8 cellular contexts compared by ENCODE assay signal in genomic region chr9:84271004-84271886, GRCh38.
DNase-seq lines count a peak whose midpoint lies in the region; ATAC-seq and TF ChIP-seq lines count a peak whose summit lies in the region.

No MANE protein-coding gene starts in this region.

- H3K27me3 Mint-ChIP-seq in HFFc6 (ENCODE audit: insufficient read depth), result peaks cover 7% of the 10 kb centered on the region

- H3K4me1 ChIP-seq in OCI-LY7 (ENCODE audit: insufficient read depth, low read length, poor library complexity, severe bottlenecking), result no peaks in the 10 kb centered on the region

- TF ChIP-seq CTCF in HFFc6 (IDR thresholded peaks at IDR 0.05) (no peak), OCI-LY7 (conservative IDR thresholded peaks at IDR 0.05; ENCODE audit: low read length) (no peak), coronary artery (IDR thresholded peaks at IDR 0.05) (no peak), lower leg skin (IDR thresholded peaks at IDR 0.05) (no peak)

- no peak for TF ChIP-seq POLR2A in lower leg skin (IDR thresholded peaks at IDR 0.05)

- no peak overlapping the region for H2AFZ ChIP-seq in OCI-LY7 (ENCODE audit: low read length)

- DNase-seq in HFFc6, result peak; percentile 39
- DNase-seq in OCI-LY7 (ENCODE audit: low spot score), result peak; percentile 1
- no peak for DNase-seq in coronary artery (ENCODE audit: low spot score)
- DNase-seq in lower leg skin (ENCODE audit: low spot score in 2 of 2), result peak; percentile 41 to 86
- peak; percentile 25 to 45 (median 42) for DNase-seq in stimulated activated CD4-positive, alpha-beta T cell treated with anti-CD3 and anti-CD28 coated beads, TNF-alpha, amount 100 ng/mL, for 48 hours (ENCODE audit: low read depth in 3 of 3)
- no peak for DNase-seq in SKM-1 treated with dmso at 0.1 percent for 144 hours (lab: John Stamatoyannopoulos, UW; ENCODE audit: unreplicated experiment)
- no peak for DNase-seq in HUDEP-2 (lab: John Stamatoyannopoulos, UW; ENCODE audit: unreplicated experiment in 76 of 76)

- CTCF ChIA-PET in OCI-LY7 (lab: Charles Lee; ENCODE audit: unreplicated experiment), result no interaction called here

- WGBS in lower leg skin, 2 donors, result 21 to 23% methylated on average over 26 of the region's 26 CpGs

- H3K27ac ChIP-seq in OCI-LY7 (ENCODE audit: low read depth, low read length, poor library complexity, severe bottlenecking) (no peak overlapping the region), coronary artery (no peak overlapping the region)

- no peaks in the 10 kb centered on the region for H3K79me2 ChIP-seq in OCI-LY7 (ENCODE audit: insufficient read depth, low read depth, low read length)

- H3K4me3 Mint-ChIP-seq in HFFc6, result peak overlapping the region; percentile 81

- intact Hi-C loops in OCI-LY7 (cut with micrococcal nuclease; ENCODE audit: unreplicated experiment), result no loop called here
- intact Hi-C loops in lower leg skin (cut with DNase I; ENCODE audit: low total_unique reads), result no loop called here

- no peaks in the 10 kb centered on the region for H3K36me3 ChIP-seq in OCI-LY7 (ENCODE audit: insufficient read depth, low read length)

- no peak overlapping the region for H3K27ac Mint-ChIP-seq in HFFc6

- H3K9me3 Mint-ChIP-seq in HFFc6, result no peaks in the 10 kb centered on the region

- H3K4me3 ChIP-seq in OCI-LY7 (ENCODE audit: low read depth, low read length, poor library complexity, severe bottlenecking) (no peak overlapping the region), coronary artery (peak overlapping the region; percentile 57), lower leg skin (ENCODE audit: low read depth, poor library complexity, severe bottlenecking) (no peak overlapping the region)

- BruUV-seq in OCI-LY7 (replicated peaks; lab: Mats Ljungman, UMichigan), result no TSS peak

- H3K9me3 ChIP-seq in OCI-LY7 (ENCODE audit: low read length), result no peaks in the 10 kb centered on the region

- no peaks in the 10 kb centered on the region for H4K20me1 ChIP-seq in OCI-LY7 (ENCODE audit: insufficient read depth, low read length)

- POLR2A ChIA-PET in OCI-LY7 (lab: Charles Lee), result no interaction called here

- peak; percentile 97 for ATAC-seq in GM18498 (IDR thresholded peaks at IDR 0.05; ENCODE audit: unreplicated experiment)

- no peaks in the 10 kb centered on the region for H3K36me3 Mint-ChIP-seq in HFFc6 (ENCODE audit: low read depth)

- H3K9me2 ChIP-seq in OCI-LY7 (ENCODE audit: insufficient read depth, low read length), result no peaks in the 10 kb centered on the region

- H3K4me1 Mint-ChIP-seq in HFFc6 (ENCODE audit: low read depth), result no peaks in the 10 kb centered on the region

- H3K4me2 ChIP-seq in OCI-LY7 (ENCODE audit: low read length), result no peak overlapping the region

Comparison
In these comparisons a context has a peak if more than half of its experiments do, and no peak if none do; other contexts are left out.
1. DNase-seq: peak in HFFc6 (single experiment), OCI-LY7 (single experiment), lower leg skin (2 of 2) and stimulated activated CD4-positive, alpha-beta T cell treated with anti-CD3 and anti-CD28 coated beads, TNF-alpha, amount 100 ng/mL, for 48 hours (3 of 3); none in coronary artery (single experiment), SKM-1 treated with dmso at 0.1 percent for 144 hours (single experiment) and HUDEP-2 (0 of 76).